In genomic region chr10:60542691-60543090, GRCh38 we compare ENCODE assay signal across 23 cellular contexts.
"Had no signal": no experiment of that assay in that cellular context is flagged by ENCODE, and none has a peak within 500 bp of the region (broad histone marks: within the 10 kb centered on the region; RNA-seq: fewer than 3 reads in every experiment).

No MANE protein-coding gene starts in this region.

- DNase-seq: activated CD4-positive, alpha-beta T cell treated with anti-CD3 and anti-CD28 coated beads for 48 hours; activated CD8-positive, alpha-beta T cell treated with anti-CD3 and anti-CD28 coated beads for 36 hours; activated gamma-delta T cell; activated naive CD4-positive, alpha-beta T cell treated with Interleukin-2 at 50 U/mL for 16 hours; activated naive CD8-positive, alpha-beta T cell treated with anti-CD3 and anti-CD28 coated beads, Interleukin-2, amount 50 U/mL, for 24 hours; activated T-cell treated with anti-CD3 and anti-CD28 coated beads, Interleukin-2, amount 50 U/mL, for 1 hour; activated T-cell treated with anti-CD3 and anti-CD28 coated beads, Interleukin-2, amount 50 U/mL, for 72 hours; anterior cingulate cortex; Karpas-422; MG63; NCI-H1048; NCI-H1417 treated with DMSO at 0.1 percent for 48 hours; NCI-H187 treated with DMSO at 0.1 percent for 48 hours; NCI-H2081; NCI-H345; NCI-H524 treated with DMSO at 0.1 percent for 48 hours; PC-3; Peyer's patch; RPMI8226; SHP77 treated with DMSO at 0.1 percent for 48 hours; SK-N-SH had no signal

- H3K36me3 ChIP-seq: MG63, Peyer's patch, SJSA1 had no signal

- H3K9me3 ChIP-seq: MG63, Peyer's patch, SJSA1, SK-N-SH had no signal

- H3K4me1 ChIP-seq: Peyer's patch, SJSA1 had no signal

- H3K27ac ChIP-seq: Peyer's patch, SJSA1 had no signal

- H3K4me3 ChIP-seq: K562, MG63, Peyer's patch, SJSA1 had no signal
